Comparison of ENCODE assay signal across 1 cellular context in the genomic region with DNA sequence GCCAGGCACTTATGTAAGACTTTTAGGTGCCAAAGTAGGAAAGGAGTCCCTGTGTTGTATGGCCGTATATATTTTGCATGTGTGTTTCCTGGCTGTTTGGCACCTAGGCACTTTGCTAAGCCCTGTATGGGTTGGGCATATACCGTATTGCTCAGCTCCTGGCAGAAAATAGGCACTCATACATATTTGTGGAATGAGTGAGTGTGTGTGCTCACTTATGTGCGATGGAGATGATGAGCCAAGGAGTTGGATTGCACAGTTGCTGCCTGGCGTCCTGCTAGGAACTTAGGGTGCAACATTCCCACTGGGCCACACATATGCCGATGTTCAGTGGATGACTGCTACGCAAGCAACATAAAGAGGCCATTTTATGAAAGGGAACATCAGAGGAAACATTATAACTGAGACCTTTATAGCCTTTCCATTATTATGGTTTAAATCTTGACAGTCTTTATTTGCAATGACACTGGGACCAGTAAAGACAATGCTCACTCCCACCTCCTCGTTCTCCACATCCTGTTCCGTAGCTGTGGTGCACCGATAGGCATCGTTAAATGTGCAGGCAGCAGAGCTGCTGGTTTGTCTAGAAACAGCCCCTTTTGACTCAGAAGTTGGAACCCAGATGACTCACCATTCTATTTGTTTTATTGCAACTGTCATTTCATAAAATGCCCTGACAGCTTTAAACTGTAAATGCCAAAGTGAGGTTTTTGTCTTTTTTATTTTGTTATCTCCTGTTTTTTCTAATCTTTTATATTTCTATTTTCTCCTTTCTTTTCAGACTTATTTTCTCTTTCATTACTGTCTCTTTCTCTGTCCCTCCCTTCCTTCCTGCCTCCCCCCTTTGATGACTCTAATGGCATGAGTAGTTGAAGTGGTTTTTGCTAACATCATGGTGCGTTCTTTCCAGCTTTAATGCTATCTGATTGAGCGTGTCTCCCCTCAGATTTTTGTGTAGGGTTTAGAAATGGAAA.
TF ChIP-seq lines count a peak whose summit lies in the region.

No MANE protein-coding gene starts in this region.

TF ChIP-seq in K562, 482 proteins besides CTCF, POLR2A, EP300 and RAD21 (continued from another document):
- TF ChIP-seq, protein P1, sequence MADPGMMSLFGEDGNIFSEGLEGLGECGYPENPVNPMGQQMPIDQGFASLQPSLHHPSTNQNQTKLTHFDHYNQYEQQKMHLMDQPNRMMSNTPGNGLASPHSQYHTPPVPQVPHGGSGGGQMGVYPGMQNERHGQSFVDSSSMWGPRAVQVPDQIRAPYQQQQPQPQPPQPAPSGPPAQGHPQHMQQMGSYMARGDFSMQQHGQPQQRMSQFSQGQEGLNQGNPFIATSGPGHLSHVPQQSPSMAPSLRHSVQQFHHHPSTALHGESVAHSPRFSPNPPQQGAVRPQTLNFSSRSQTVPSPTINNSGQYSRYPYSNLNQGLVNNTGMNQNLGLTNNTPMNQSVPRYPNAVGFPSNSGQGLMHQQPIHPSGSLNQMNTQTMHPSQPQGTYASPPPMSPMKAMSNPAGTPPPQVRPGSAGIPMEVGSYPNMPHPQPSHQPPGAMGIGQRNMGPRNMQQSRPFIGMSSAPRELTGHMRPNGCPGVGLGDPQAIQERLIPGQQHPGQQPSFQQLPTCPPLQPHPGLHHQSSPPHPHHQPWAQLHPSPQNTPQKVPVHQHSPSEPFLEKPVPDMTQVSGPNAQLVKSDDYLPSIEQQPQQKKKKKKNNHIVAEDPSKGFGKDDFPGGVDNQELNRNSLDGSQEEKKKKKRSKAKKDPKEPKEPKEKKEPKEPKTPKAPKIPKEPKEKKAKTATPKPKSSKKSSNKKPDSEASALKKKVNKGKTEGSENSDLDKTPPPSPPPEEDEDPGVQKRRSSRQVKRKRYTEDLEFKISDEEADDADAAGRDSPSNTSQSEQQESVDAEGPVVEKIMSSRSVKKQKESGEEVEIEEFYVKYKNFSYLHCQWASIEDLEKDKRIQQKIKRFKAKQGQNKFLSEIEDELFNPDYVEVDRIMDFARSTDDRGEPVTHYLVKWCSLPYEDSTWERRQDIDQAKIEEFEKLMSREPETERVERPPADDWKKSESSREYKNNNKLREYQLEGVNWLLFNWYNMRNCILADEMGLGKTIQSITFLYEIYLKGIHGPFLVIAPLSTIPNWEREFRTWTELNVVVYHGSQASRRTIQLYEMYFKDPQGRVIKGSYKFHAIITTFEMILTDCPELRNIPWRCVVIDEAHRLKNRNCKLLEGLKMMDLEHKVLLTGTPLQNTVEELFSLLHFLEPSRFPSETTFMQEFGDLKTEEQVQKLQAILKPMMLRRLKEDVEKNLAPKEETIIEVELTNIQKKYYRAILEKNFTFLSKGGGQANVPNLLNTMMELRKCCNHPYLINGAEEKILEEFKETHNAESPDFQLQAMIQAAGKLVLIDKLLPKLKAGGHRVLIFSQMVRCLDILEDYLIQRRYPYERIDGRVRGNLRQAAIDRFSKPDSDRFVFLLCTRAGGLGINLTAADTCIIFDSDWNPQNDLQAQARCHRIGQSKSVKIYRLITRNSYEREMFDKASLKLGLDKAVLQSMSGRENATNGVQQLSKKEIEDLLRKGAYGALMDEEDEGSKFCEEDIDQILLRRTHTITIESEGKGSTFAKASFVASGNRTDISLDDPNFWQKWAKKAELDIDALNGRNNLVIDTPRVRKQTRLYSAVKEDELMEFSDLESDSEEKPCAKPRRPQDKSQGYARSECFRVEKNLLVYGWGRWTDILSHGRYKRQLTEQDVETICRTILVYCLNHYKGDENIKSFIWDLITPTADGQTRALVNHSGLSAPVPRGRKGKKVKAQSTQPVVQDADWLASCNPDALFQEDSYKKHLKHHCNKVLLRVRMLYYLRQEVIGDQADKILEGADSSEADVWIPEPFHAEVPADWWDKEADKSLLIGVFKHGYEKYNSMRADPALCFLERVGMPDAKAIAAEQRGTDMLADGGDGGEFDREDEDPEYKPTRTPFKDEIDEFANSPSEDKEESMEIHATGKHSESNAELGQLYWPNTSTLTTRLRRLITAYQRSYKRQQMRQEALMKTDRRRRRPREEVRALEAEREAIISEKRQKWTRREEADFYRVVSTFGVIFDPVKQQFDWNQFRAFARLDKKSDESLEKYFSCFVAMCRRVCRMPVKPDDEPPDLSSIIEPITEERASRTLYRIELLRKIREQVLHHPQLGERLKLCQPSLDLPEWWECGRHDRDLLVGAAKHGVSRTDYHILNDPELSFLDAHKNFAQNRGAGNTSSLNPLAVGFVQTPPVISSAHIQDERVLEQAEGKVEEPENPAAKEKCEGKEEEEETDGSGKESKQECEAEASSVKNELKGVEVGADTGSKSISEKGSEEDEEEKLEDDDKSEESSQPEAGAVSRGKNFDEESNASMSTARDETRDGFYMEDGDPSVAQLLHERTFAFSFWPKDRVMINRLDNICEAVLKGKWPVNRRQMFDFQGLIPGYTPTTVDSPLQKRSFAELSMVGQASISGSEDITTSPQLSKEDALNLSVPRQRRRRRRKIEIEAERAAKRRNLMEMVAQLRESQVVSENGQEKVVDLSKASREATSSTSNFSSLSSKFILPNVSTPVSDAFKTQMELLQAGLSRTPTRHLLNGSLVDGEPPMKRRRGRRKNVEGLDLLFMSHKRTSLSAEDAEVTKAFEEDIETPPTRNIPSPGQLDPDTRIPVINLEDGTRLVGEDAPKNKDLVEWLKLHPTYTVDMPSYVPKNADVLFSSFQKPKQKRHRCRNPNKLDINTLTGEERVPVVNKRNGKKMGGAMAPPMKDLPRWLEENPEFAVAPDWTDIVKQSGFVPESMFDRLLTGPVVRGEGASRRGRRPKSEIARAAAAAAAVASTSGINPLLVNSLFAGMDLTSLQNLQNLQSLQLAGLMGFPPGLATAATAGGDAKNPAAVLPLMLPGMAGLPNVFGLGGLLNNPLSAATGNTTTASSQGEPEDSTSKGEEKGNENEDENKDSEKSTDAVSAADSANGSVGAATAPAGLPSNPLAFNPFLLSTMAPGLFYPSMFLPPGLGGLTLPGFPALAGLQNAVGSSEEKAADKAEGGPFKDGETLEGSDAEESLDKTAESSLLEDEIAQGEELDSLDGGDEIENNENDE (IDR thresholded peaks at IDR 0.05; ENCODE audit: low read depth, low read length): no peak
- TF ChIP-seq SMARCA4 (IDR thresholded peaks at IDR 0.05) (peak; percentile 98), ZFPM2 (CRISPR knock-in tag; IDR thresholded peaks at IDR 0.05) (no peak), ZNF384 (IDR thresholded peaks at IDR 0.05; ENCODE audit: low read depth, low read length) (no peak), NEUROD1 (IDR thresholded peaks at IDR 0.05; ENCODE audit: borderline replicate concordance, low read depth, low read length, partially characterized antibody) (peak; percentile 76), C11orf30 (IDR thresholded peaks at IDR 0.05; ENCODE audit: low read depth) (peak; percentile 82), SMAD2 (IDR thresholded peaks at IDR 0.05; ENCODE audit: low read depth, low read length) (no peak), PTRF (tag; IDR thresholded peaks at IDR 0.05) (no peak), PURB (CRISPR knock-in tag; IDR thresholded peaks at IDR 0.05; ENCODE audit: low read depth) (no peak), ZNF668 (CRISPR knock-in tag; IDR thresholded peaks at IDR 0.05) (no peak), ARID2 (IDR thresholded peaks at IDR 0.05) (no peak), ETS2 (tag; IDR thresholded peaks at IDR 0.05; ENCODE audit: borderline replicate concordance, poor library complexity, severe bottlenecking) (no peak), KAT8 (IDR thresholded peaks at IDR 0.05; ENCODE audit: low read depth) (no peak), ILF3 (IDR thresholded peaks at IDR 0.05; ENCODE audit: borderline replicate concordance) (no peak), NCOA1 (IDR thresholded peaks at IDR 0.05; ENCODE audit: low read depth) (0 out of 2 replicates have a peak, but pooled peaks have one; percentile 77), NFIC (IDR thresholded peaks at IDR 0.05) (0 out of 2 replicates have a peak, but pooled peaks have one; percentile 39), CEBPG (CRISPR knock-in tag; IDR thresholded peaks at IDR 0.05) (0 out of 2 replicates have a peak, but pooled peaks have one; percentile 16), CEBPG (tag; conservative IDR thresholded peaks at IDR 0.05 in 1 of 2, IDR thresholded peaks at IDR 0.05 in 1 of 2) (no peak), SREBF1 (IDR thresholded peaks at IDR 0.05; ENCODE audit: borderline replicate concordance, low read depth, low read length) (no peak), SRSF3 (IDR thresholded peaks at IDR 0.05; ENCODE audit: insufficient read depth, low read length) (no peak), BCL6 (CRISPR knock-in tag; IDR thresholded peaks at IDR 0.05) (no peak), NFIX (CRISPR knock-in tag; IDR thresholded peaks at IDR 0.05; ENCODE audit: low read depth) (no peak), CBX3 (IDR thresholded peaks at IDR 0.05; ENCODE audit: borderline replicate concordance in 1 of 2, low read length in 2 of 2) (peak in 1 of 2 experiments; percentile 43; a peak in 1 of 3 replicates), ZBED1 (IDR thresholded peaks at IDR 0.05) (no peak), FOXA3 (CRISPR knock-in tag; conservative IDR thresholded peaks at IDR 0.05 in 1 of 2, IDR thresholded peaks at IDR 0.05 in 1 of 2) (peak; percentile 40 to 63; a peak in 3 of 4 replicates), TARDBP (IDR thresholded peaks at IDR 0.05) (no peak), ZNF436 (CRISPR knock-in tag; IDR thresholded peaks at IDR 0.05) (no peak), CBFA2T2 (conservative IDR thresholded peaks at IDR 0.05) (peak; percentile 68), NFE2 (IDR thresholded peaks at IDR 0.05; ENCODE audit: low read depth) (peak; percentile 64), PHF21A (IDR thresholded peaks at IDR 0.05; ENCODE audit: borderline replicate concordance, low read depth) (peak; percentile 60; the same call in 1 of the 2 replicates), KLF10 (CRISPR knock-in tag; IDR thresholded peaks at IDR 0.05) (no peak)
- TF ChIP-seq, protein P2, sequence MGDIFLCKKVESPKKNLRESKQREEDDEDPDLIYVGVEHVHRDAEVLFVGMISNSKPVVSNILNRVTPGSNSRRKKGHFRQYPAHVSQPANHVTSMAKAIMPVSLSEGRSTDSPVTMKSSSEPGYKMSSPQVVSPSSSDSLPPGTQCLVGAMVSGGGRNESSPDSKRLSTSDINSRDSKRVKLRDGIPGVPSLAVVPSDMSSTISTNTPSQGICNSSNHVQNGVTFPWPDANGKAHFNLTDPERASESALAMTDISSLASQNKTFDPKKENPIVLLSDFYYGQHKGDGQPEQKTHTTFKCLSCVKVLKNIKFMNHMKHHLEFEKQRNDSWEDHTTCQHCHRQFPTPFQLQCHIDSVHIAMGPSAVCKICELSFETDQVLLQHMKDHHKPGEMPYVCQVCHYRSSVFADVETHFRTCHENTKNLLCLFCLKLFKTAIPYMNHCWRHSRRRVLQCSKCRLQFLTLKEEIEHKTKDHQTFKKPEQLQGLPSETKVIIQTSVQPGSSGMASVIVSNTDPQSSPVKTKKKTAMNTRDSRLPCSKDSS (IDR thresholded peaks at IDR 0.05; ENCODE audit: low read depth, partially characterized antibody): no peak
- TF ChIP-seq, protein P3, sequence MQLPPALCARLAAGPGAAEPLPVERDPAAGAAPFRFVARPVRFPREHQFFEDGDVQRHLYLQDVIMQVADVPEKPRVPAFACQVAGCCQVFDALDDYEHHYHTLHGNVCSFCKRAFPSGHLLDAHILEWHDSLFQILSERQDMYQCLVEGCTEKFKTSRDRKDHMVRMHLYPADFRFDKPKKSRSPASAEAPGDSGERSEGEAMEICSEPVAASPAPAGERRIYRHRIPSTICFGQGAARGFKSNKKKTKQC (CRISPR knock-in tag; IDR thresholded peaks at IDR 0.05): no peak
- TF ChIP-seq, protein P4, sequence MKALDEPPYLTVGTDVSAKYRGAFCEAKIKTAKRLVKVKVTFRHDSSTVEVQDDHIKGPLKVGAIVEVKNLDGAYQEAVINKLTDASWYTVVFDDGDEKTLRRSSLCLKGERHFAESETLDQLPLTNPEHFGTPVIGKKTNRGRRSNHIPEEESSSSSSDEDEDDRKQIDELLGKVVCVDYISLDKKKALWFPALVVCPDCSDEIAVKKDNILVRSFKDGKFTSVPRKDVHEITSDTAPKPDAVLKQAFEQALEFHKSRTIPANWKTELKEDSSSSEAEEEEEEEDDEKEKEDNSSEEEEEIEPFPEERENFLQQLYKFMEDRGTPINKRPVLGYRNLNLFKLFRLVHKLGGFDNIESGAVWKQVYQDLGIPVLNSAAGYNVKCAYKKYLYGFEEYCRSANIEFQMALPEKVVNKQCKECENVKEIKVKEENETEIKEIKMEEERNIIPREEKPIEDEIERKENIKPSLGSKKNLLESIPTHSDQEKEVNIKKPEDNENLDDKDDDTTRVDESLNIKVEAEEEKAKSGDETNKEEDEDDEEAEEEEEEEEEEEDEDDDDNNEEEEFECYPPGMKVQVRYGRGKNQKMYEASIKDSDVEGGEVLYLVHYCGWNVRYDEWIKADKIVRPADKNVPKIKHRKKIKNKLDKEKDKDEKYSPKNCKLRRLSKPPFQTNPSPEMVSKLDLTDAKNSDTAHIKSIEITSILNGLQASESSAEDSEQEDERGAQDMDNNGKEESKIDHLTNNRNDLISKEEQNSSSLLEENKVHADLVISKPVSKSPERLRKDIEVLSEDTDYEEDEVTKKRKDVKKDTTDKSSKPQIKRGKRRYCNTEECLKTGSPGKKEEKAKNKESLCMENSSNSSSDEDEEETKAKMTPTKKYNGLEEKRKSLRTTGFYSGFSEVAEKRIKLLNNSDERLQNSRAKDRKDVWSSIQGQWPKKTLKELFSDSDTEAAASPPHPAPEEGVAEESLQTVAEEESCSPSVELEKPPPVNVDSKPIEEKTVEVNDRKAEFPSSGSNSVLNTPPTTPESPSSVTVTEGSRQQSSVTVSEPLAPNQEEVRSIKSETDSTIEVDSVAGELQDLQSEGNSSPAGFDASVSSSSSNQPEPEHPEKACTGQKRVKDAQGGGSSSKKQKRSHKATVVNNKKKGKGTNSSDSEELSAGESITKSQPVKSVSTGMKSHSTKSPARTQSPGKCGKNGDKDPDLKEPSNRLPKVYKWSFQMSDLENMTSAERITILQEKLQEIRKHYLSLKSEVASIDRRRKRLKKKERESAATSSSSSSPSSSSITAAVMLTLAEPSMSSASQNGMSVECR (CRISPR knock-in tag; IDR thresholded peaks at IDR 0.05): no peak; the same call in 1 of the 2 replicates
- TF ChIP-seq, protein P5, sequence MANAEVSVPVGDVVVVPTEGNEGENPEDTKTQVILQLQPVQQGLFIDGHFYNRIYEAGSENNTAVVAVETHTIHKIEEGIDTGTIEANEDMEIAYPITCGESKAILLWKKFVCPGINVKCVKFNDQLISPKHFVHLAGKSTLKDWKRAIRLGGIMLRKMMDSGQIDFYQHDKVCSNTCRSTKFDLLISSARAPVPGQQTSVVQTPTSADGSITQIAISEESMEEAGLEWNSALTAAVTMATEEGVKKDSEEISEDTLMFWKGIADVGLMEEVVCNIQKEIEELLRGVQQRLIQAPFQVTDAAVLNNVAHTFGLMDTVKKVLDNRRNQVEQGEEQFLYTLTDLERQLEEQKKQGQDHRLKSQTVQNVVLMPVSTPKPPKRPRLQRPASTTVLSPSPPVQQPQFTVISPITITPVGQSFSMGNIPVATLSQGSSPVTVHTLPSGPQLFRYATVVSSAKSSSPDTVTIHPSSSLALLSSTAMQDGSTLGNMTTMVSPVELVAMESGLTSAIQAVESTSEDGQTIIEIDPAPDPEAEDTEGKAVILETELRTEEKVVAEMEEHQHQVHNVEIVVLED (CRISPR knock-in tag; IDR thresholded peaks at IDR 0.05): no peak
- TF ChIP-seq, protein P6, sequence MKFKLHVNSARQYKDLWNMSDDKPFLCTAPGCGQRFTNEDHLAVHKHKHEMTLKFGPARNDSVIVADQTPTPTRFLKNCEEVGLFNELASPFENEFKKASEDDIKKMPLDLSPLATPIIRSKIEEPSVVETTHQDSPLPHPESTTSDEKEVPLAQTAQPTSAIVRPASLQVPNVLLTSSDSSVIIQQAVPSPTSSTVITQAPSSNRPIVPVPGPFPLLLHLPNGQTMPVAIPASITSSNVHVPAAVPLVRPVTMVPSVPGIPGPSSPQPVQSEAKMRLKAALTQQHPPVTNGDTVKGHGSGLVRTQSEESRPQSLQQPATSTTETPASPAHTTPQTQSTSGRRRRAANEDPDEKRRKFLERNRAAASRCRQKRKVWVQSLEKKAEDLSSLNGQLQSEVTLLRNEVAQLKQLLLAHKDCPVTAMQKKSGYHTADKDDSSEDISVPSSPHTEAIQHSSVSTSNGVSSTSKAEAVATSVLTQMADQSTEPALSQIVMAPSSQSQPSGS (CRISPR knock-in tag; IDR thresholded peaks at IDR 0.05): no peak
